1 cellular context compared by ENCODE assay signal in genomic region chr1:234406871-234407270, GRCh38.
TF ChIP-seq lines count a peak whose summit lies in the region.

No MANE protein-coding gene starts in this region.

TF ChIP-seq in K562, 482 proteins besides CTCF, POLR2A, EP300 and RAD21 (continued from another document and continues in another):
- TF ChIP-seq ZHX1 (conservative IDR thresholded peaks at IDR 0.05; ENCODE audit: low read length), result no peak
- no peak for TF ChIP-seq ZNF354B (CRISPR knock-in tag; IDR thresholded peaks at IDR 0.05)
- TF ChIP-seq RNF219 (CRISPR knock-in tag; IDR thresholded peaks at IDR 0.05), result no peak
- no peak for TF ChIP-seq ZNF695 (CRISPR knock-in tag; IDR thresholded peaks at IDR 0.05)
- no peak for TF ChIP-seq ZC3H11A (IDR thresholded peaks at IDR 0.05; ENCODE audit: low read depth, low read length)
- no peak for TF ChIP-seq MGA (IDR thresholded peaks at IDR 0.05)
- TF ChIP-seq HDAC8 (tag; IDR thresholded peaks at IDR 0.05), result no peak
- TF ChIP-seq MECOM (CRISPR knock-in tag; IDR thresholded peaks at IDR 0.05), result no peak
- no peak for TF ChIP-seq MNT (conservative IDR thresholded peaks at IDR 0.05)
- TF ChIP-seq ZBTB17 (CRISPR knock-in tag; IDR thresholded peaks at IDR 0.05), result no peak
- no peak for TF ChIP-seq IRF1 (CRISPR knock-in tag; IDR thresholded peaks at IDR 0.05; ENCODE audit: borderline replicate concordance)
- TF ChIP-seq FOXP4 (CRISPR knock-in tag; IDR thresholded peaks at IDR 0.05; ENCODE audit: borderline replicate concordance), result no peak
- no peak for TF ChIP-seq ARID3A (IDR thresholded peaks at IDR 0.05; ENCODE audit: borderline replicate concordance, low read depth, low read length)
- TF ChIP-seq PCBP1 (IDR thresholded peaks at IDR 0.05; ENCODE audit: low read depth, low read length, poor library complexity, severe bottlenecking), result no peak
- no peak for TF ChIP-seq CUX1 (CRISPR knock-in tag; IDR thresholded peaks at IDR 0.05)
- no peak for TF ChIP-seq DIDO1 (tag; IDR thresholded peaks at IDR 0.05; ENCODE audit: low read depth)
- no peak for TF ChIP-seq SNRNP70 (optimal IDR thresholded peaks at IDR 0.05; ENCODE audit: low read depth, low read length)
- no peak for TF ChIP-seq GATAD2A (IDR thresholded peaks at IDR 0.05)
